ENCODE assay signal across 8 cellular contexts in the genomic region with DNA sequence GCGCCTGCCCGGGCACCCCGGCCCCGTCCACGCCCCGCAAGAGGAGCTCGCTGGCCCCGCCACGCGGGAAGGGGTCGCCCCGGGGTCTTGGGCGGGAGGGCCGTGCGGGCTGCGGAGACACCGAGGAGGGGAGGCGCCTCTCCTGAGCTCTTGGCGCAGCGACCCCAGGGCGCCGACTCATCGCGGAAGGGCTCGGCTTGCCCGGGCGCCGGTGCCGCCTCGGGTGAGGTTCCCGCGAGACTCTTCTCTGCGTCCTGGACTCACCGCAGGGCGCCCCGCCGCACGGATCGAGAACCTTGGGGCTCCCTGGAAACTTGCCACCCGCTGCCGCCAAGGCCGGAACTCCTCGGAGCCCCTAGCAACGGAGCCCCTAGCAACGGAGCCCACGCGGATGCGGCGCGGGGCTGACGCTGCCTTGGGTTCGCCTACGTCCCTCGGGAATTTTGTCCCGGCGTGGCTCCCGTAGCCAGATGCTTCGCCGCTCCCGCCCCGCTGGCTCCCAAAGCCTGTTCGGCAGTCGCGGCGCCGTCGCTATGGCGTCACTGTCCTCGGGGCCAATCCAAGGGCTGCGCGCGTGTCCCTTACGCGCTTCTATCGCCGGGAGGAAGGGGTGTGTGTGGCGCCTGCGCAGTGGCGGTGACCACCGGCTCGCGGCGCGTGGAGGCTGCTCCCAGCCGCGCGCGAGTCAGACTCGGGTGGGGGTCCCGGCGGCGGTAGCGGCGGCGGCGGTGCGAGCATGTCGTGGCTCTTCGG. TPM values are rescaled to one million over a fixed set of nuclear protein-coding genes. Genes with fewer than 3 reads are reported as not detected.
A peak's percentile ranks its signal among the peaks of the same experiment; 100 is the strongest.
DNase-seq lines count a peak whose midpoint lies in the region; ATAC-seq and TF ChIP-seq lines count a peak whose summit lies in the region.

TSS of gene ATAD3A (plus strand) at position 630 of the 753 bp plus-strand sequence. CDS start at position 737, 107 bp downstream.

- H3K4me1 Mint-ChIP-seq in activated CD4-positive, alpha-beta T cell treated with anti-CD3 and anti-CD28 coated beads, Interleukin-2, amount 10 ng/mL, durations not matched to agents 7 days and 5 days: peaks cover 16% of the 10 kb centered on the region

- no peaks in the 10 kb centered on the region for H3K27me3 Mint-ChIP-seq in activated CD4-positive, alpha-beta T cell treated with anti-CD3 and anti-CD28 coated beads, Interleukin-2, amount 10 ng/mL, durations not matched to agents 7 days and 5 days

- POLR2A ChIA-PET in activated CD4-positive, alpha-beta T cell treated with anti-CD3 and anti-CD28 coated beads, Interleukin-2, amount 10 ng/mL, durations not matched to agents 7 days and 5 days (lab: Charles Lee): interaction anchor here (0.5 to 0.7 kb wide), 2 partner anchors 75 to 213 kb away, joined by 3 read pairs; partner anchors contain the start of gene CDK11A

- peak within 1 kb of the TSS; percentile 94 for H3K27ac Mint-ChIP-seq in activated CD4-positive, alpha-beta T cell treated with anti-CD3 and anti-CD28 coated beads, Interleukin-2, amount 10 ng/mL, durations not matched to agents 7 days and 5 days

- H3K36me3 Mint-ChIP-seq in activated CD4-positive, alpha-beta T cell treated with anti-CD3 and anti-CD28 coated beads, Interleukin-2, amount 10 ng/mL, durations not matched to agents 7 days and 5 days (ENCODE audit: low read depth): no peaks in the 10 kb centered on the region

- DNase-seq in C1 segment of cervical spinal cord (lab: John Stamatoyannopoulos, UW): peak; percentile 60 to 98 (median 95)
- DNase-seq in NCI-H748 (lab: John Stamatoyannopoulos, UW; ENCODE audit: unreplicated experiment): peak; percentile 97
- DNase-seq in activated CD4-positive, alpha-beta T cell treated with anti-CD3 and anti-CD28 coated beads, Interleukin-2, amount 10 ng/mL, durations not matched to agents 7 days and 5 days: peak; percentile 97
- DNase-seq in coronary artery (ENCODE audit: low spot score): peak; percentile 97
- peak; percentile 99 for DNase-seq in left kidney (ENCODE audit: low read depth, low spot score)
- DNase-seq in stimulated activated CD4-positive, alpha-beta T cell treated with anti-CD3 and anti-CD28 coated beads, Interleukin-1b, Interleukin-23, amount 100 ng/mL, for 48 hours: peak; percentile 97

- CTCF ChIA-PET in activated CD4-positive, alpha-beta T cell treated with anti-CD3 and anti-CD28 coated beads, Interleukin-2, amount 10 ng/mL, durations not matched to agents 7 days and 5 days (lab: Charles Lee): no interaction called here

- peak within 1 kb of the TSS; percentile 87 to 91 for H3K27ac ChIP-seq in coronary artery

- peak within 1 kb of the TSS; percentile 84 for H3K4me3 Mint-ChIP-seq in activated CD4-positive, alpha-beta T cell treated with anti-CD3 and anti-CD28 coated beads, Interleukin-2, amount 10 ng/mL, durations not matched to agents 7 days and 5 days

- H3K9me3 Mint-ChIP-seq in activated CD4-positive, alpha-beta T cell treated with anti-CD3 and anti-CD28 coated beads, Interleukin-2, amount 10 ng/mL, durations not matched to agents 7 days and 5 days: no peaks in the 10 kb centered on the region

- no peak for TF ChIP-seq CTCF in coronary artery (IDR thresholded peaks at IDR 0.05)

- H3K4me3 ChIP-seq in coronary artery: peak within 1 kb of the TSS; percentile 79

- ATAC-seq in GM19395 (IDR thresholded peaks at IDR 0.05; ENCODE audit: unreplicated experiment): peak; percentile 91
- peak; percentile 82 for ATAC-seq in HG03558 (IDR thresholded peaks at IDR 0.05; ENCODE audit: extremely low read depth, unreplicated experiment)

RNA-seq across cellular contexts. Expression of gene ATAD3A, which starts in this region (rescaled TPM):
- 10 to 100 TPM; 31.9 to 32.3 TPM for total RNA-seq in activated CD4-positive, alpha-beta T cell treated with anti-CD3 and anti-CD28 coated beads, Interleukin-2, amount 10 ng/mL, durations not matched to agents 7 days and 5 days

Comparison
In these comparisons a context has a peak if more than half of its experiments do, and no peak if none do; other contexts are left out.
1. Peak in every context shown above with its lines: DNase-seq, ATAC-seq, H3K4me3 ChIP-seq and H3K27ac ChIP-seq.